In the genomic region with DNA sequence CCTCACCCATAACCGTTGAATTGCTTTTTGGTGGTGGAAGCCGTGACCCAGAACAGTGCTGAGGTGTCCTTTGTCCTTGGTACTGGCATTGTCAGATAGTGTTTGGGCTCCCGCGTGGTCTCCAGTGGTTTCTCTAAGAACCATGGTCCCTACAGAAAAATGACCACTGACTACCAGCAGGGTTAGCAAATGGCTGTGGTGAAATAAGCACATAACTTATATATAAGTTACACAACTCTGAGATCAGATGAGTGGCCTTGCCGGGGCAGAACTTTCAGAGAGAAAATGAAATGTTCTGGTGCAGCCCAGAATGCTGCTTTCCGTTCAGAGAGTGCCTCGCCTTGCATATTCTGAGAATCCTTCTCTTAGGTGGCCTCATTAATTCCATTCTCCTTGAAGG, we compare ENCODE assay signal across 16 cellular contexts. TPM values are rescaled to one million over a fixed set of nuclear protein-coding genes. Genes with fewer than 3 reads are reported as not detected.
"Had no signal": no experiment of that assay in that cellular context is flagged by ENCODE, and none has a peak within 500 bp of the region (broad histone marks: within the 10 kb centered on the region; RNA-seq: fewer than 3 reads in every experiment).

No MANE protein-coding gene starts in this region.

- H3K27me3 ChIP-seq: esophagus muscularis mucosa, gastroesophageal sphincter, heart left ventricle, transverse colon had no signal

- ATAC-seq: gastroesophageal sphincter, heart left ventricle had no signal

- H3K9me3 ChIP-seq: esophagus muscularis mucosa, gastroesophageal sphincter, heart left ventricle, transverse colon had no signal

- H3K27ac Mint-ChIP-seq: activated naive CD8-positive, alpha-beta T cell treated with anti-CD3 and anti-CD28 coated beads for 36 hours; nephron progenitor cell; stimulated activated naive CD8-positive, alpha-beta T cell treated with anti-CD3 and anti-CD28 coated beads, Interleukin-15, Interleukin-2, amounts not matched to agents 100 ng/mL and 50 ng/mL, for 24 hours had no signal

- H3K27me3 Mint-ChIP-seq: activated naive CD8-positive, alpha-beta T cell treated with anti-CD3 and anti-CD28 coated beads for 36 hours; stimulated activated naive CD8-positive, alpha-beta T cell treated with anti-CD3 and anti-CD28 coated beads, Interleukin-15, Interleukin-2, amounts not matched to agents 100 ng/mL and 50 ng/mL, for 24 hours had no signal

- H3K4me3 ChIP-seq: esophagus muscularis mucosa, gastroesophageal sphincter, heart left ventricle, transverse colon had no signal

- H3K27ac ChIP-seq: esophagus muscularis mucosa, gastroesophageal sphincter, heart left ventricle, transverse colon had no signal

- H3K4me3 Mint-ChIP-seq: activated naive CD8-positive, alpha-beta T cell treated with anti-CD3 and anti-CD28 coated beads for 36 hours; nephron progenitor cell; stimulated activated naive CD8-positive, alpha-beta T cell treated with anti-CD3 and anti-CD28 coated beads, Interleukin-15, Interleukin-2, amounts not matched to agents 100 ng/mL and 50 ng/mL, for 24 hours had no signal

- DNase-seq: activated CD4-positive, alpha-beta T cell treated with anti-CD3 and anti-CD28 coated beads for 1 hour; activated naive CD4-positive, alpha-beta T cell; activated naive CD8-positive, alpha-beta T cell treated with anti-CD3 and anti-CD28 coated beads for 36 hours; cerebellar nuclear complex; effector CD8-positive, alpha-beta T cell; heart left ventricle; nephron progenitor cell; occipital lobe; retina; T-helper 1 cell; T1000; transverse colon had no signal

- H3K9me3 Mint-ChIP-seq: activated naive CD8-positive, alpha-beta T cell treated with anti-CD3 and anti-CD28 coated beads for 36 hours; nephron progenitor cell; stimulated activated naive CD8-positive, alpha-beta T cell treated with anti-CD3 and anti-CD28 coated beads, Interleukin-15, Interleukin-2, amounts not matched to agents 100 ng/mL and 50 ng/mL, for 24 hours had no signal

RNA-seq across cellular contexts. Expression of a gene that starts 22.6 kb away (rescaled TPM):
- total RNA-seq: skeletal muscle tissue had no signal
